Comparison of ENCODE assay signal across 38 cellular contexts in the genomic region with DNA sequence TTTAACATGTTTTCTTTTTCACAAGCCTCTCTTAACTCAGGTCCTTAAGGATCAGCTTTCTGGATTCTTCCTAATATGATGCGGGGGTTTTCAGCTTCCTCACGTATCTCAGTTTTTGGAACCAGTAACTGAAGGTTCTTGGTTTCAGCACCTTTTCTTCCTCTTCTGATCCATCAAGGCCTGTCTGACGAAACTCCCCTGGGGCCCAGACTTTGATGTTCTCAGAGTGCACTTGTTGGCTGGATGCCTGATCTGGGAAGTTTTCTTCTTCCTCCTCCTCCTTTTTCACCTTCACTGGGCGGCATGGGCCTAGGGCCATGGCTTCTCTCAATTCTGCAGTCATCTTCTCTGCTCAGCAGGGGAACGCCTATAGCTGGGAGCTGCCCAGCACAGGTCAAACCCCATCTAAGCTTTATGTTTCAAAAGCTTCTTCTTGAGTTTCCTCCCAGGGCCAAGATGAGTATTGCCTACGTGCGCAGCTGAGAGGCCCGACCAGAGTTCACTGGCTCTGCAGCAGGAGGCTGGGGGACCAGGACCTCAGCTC. TPM values are rescaled to one million over a fixed set of nuclear protein-coding genes. Genes with fewer than 3 reads are reported as not detected.
"Had no signal": no experiment of that assay in that cellular context is flagged by ENCODE, and none has a peak within 500 bp of the region (broad histone marks: within the 10 kb centered on the region; RNA-seq: fewer than 3 reads in every experiment).

No MANE protein-coding gene starts in this region.

- ATAC-seq: activated CD4-positive, alpha-beta T cell treated with anti-CD3 and anti-CD28 coated beads for 36 hours; activated CD4-positive, CD25-positive, alpha-beta regulatory T cell treated with anti-CD3 and anti-CD28 coated beads, Interleukin-2, amount 50 U/mL, for 24 hours; activated CD8-positive, alpha-beta T cell treated with anti-CD3 and anti-CD28 coated beads, Interleukin-2, amount 10 ng/mL, durations not matched to agents 7 days and 5 days; activated naive CD4-positive, alpha-beta T cell treated with anti-CD3 and anti-CD28 coated beads, Interleukin-2, amount 50 U/mL, for 72 hours; activated T-cell treated with anti-CD3 and anti-CD28 coated beads, Interleukin-2, amount 50 U/mL, for 4 hours; PC-3; WTC11 had no signal

- H3K9me3 Mint-ChIP-seq: activated CD4-positive, alpha-beta T cell treated with anti-CD3 and anti-CD28 coated beads, Interleukin-2, amount 10 ng/mL, durations not matched to agents 7 days and 5 days; activated naive CD4-positive, alpha-beta T cell treated with anti-CD3 and anti-CD28 coated beads for 36 hours; activated naive CD4-positive, alpha-beta T cell treated with anti-CD3 and anti-CD28 coated beads, Interleukin-2, amount 50 U/mL, for 72 hours; activated T-cell treated with anti-CD3 and anti-CD28 coated beads, Interleukin-2, amount 50 U/mL, for 4 hours; activated T-helper 1 cell treated with anti-CD3 and anti-CD28 coated beads, Interleukin-12 subunit alpha, Interleukin-12 subunit beta, Interleukin-2, Interleukin-4 antibody, amounts not matched to agents 30 ng/mL and 10 ng/mL and 1 ng/mL, durations not matched to agents 14 hours and 24 hours and 36 hours; brain; central memory CD8-positive, alpha-beta T cell; T-helper 1 cell treated with Interleukin-12 subunit alpha and Interleukin-12 subunit beta and Interleukin-4 antibody, amounts not matched to agents 30 μg/mL and 1 μg/mL, for 36 hours; T-helper 2 cell treated with Interferon-gamma antibody and Interleukin-4, amounts not matched to agents 5 μg/mL and 100 μg/mL, for 36 hours had no signal

- H3K27me3 ChIP-seq: adrenal gland, cardiac muscle cell, MG63, Peyer's patch, SJSA1 had no signal

- H3K4me2 ChIP-seq: SK-N-SH had no signal

- FAIRE-seq: TTC549 had no signal

- H3K27ac ChIP-seq: adrenal gland, cardiac muscle cell, Peyer's patch, SJSA1 had no signal

- H3K27ac Mint-ChIP-seq: activated CD4-positive, alpha-beta T cell treated with anti-CD3 and anti-CD28 coated beads for 36 hours; activated CD4-positive, alpha-beta T cell treated with anti-CD3 and anti-CD28 coated beads, Interleukin-2, amount 10 ng/mL, durations not matched to agents 7 days and 5 days; activated CD8-positive, alpha-beta T cell treated with anti-CD3 and anti-CD28 coated beads, Interleukin-2, amount 10 ng/mL, durations not matched to agents 7 days and 5 days; activated naive CD4-positive, alpha-beta T cell treated with anti-CD3 and anti-CD28 coated beads for 36 hours; activated naive CD4-positive, alpha-beta T cell treated with anti-CD3 and anti-CD28 coated beads, Interleukin-2, amount 50 U/mL, for 72 hours; activated T-helper 1 cell treated with anti-CD3 and anti-CD28 coated beads, Interleukin-12 subunit alpha, Interleukin-12 subunit beta, Interleukin-2, Interleukin-4 antibody, amounts not matched to agents 30 ng/mL and 10 ng/mL and 1 ng/mL, durations not matched to agents 14 hours and 24 hours and 36 hours; brain; T-helper 1 cell treated with Interleukin-12 subunit alpha and Interleukin-12 subunit beta and Interleukin-4 antibody, amounts not matched to agents 30 μg/mL and 1 μg/mL, for 36 hours; T-helper 2 cell treated with Interferon-gamma antibody and Interleukin-4, amounts not matched to agents 5 μg/mL and 100 μg/mL, for 36 hours; WTC11 had no signal

- DNase-seq: activated CD4-positive, alpha-beta T cell treated with anti-CD3 and anti-CD28 coated beads for 36 hours; activated CD4-positive, alpha-beta T cell treated with anti-CD3 and anti-CD28 coated beads, Interleukin-2, amount 10 ng/mL, durations not matched to agents 7 days and 5 days; activated CD4-positive, alpha-beta T cell treated with anti-CD3 and anti-CD28 coated beads, Interleukin-2, amount 50 U/mL, for 48 hours; activated CD8-positive, alpha-beta memory T cell treated with anti-CD3 and anti-CD28 coated beads, Interleukin-2, amount 50 U/mL, for 4 hours; activated CD8-positive, alpha-beta T cell treated with anti-CD3 and anti-CD28 coated beads, Interleukin-2, amount 10 ng/mL, durations not matched to agents 7 days and 5 days; activated gamma-delta T cell treated with Interleukin-2 at 50 U/mL for 16 hours; activated naive CD4-positive, alpha-beta T cell treated with anti-CD3 and anti-CD28 coated beads for 36 hours; activated T-cell treated with anti-CD3 and anti-CD28 coated beads for 4 hours; activated T-cell treated with anti-CD3 and anti-CD28 coated beads, Interleukin-2, amount 50 U/mL, for 4 hours; adrenal gland; Karpas-422; MG63; NCI-H1048; NCI-H1105 treated with DMSO at 0.1 percent for 48 hours; NCI-H1436; NCI-H1694; NCI-H1930; NCI-H2081 treated with DMSO at 0.1 percent for 48 hours; NCI-H226; NCI-H446 treated with DMSO at 0.1 percent for 48 hours; NCI-H524 treated with DMSO at 0.1 percent for 48 hours; NK-92 treated with Interleukin-12 subunit alpha and Interleukin-12 subunit beta, amount 100 ng/mL, for 24 hours; PC-3; Peyer's patch; RPMI8226; SHP77 treated with DMSO at 0.1 percent for 48 hours; SK-N-SH had no signal

- H3K4me1 ChIP-seq: adrenal gland, Peyer's patch, SJSA1 had no signal

- H3K27me3 Mint-ChIP-seq: activated CD4-positive, alpha-beta T cell treated with anti-CD3 and anti-CD28 coated beads, Interleukin-2, amount 10 ng/mL, durations not matched to agents 7 days and 5 days; central memory CD8-positive, alpha-beta T cell had no signal

- H3K9me3 ChIP-seq: adrenal gland, MG63, Peyer's patch, SJSA1, SK-N-SH had no signal

- H3K4me3 Mint-ChIP-seq: activated CD4-positive, alpha-beta T cell treated with anti-CD3 and anti-CD28 coated beads for 36 hours; activated CD4-positive, alpha-beta T cell treated with anti-CD3 and anti-CD28 coated beads, Interleukin-2, amount 10 ng/mL, durations not matched to agents 7 days and 5 days; activated CD8-positive, alpha-beta T cell treated with anti-CD3 and anti-CD28 coated beads, Interleukin-2, amount 10 ng/mL, durations not matched to agents 7 days and 5 days; activated naive CD4-positive, alpha-beta T cell treated with anti-CD3 and anti-CD28 coated beads for 36 hours; activated T-cell treated with anti-CD3 and anti-CD28 coated beads, Interleukin-2, amount 50 U/mL, for 4 hours; activated T-helper 1 cell treated with anti-CD3 and anti-CD28 coated beads, Interleukin-12 subunit alpha, Interleukin-12 subunit beta, Interleukin-2, Interleukin-4 antibody, amounts not matched to agents 30 ng/mL and 10 ng/mL and 1 ng/mL, durations not matched to agents 14 hours and 24 hours and 36 hours; brain; central memory CD8-positive, alpha-beta T cell; T-helper 1 cell treated with Interleukin-12 subunit alpha and Interleukin-12 subunit beta and Interleukin-4 antibody, amounts not matched to agents 30 μg/mL and 1 μg/mL, for 36 hours; T-helper 2 cell treated with Interferon-gamma antibody and Interleukin-4, amounts not matched to agents 5 μg/mL and 100 μg/mL, for 36 hours; WTC11 had no signal

- H3K4me3 ChIP-seq: adrenal gland, cardiac muscle cell, MG63, Peyer's patch, SJSA1 had no signal

- H3K36me3 ChIP-seq: adrenal gland, cardiac muscle cell, MG63, Peyer's patch, SJSA1 had no signal

- H3K36me3 Mint-ChIP-seq: activated naive CD4-positive, alpha-beta T cell treated with anti-CD3 and anti-CD28 coated beads, Interleukin-2, amount 50 U/mL, for 72 hours; brain; WTC11 had no signal

- H3K9ac ChIP-seq: SK-N-SH had no signal

- H3K4me1 Mint-ChIP-seq: activated CD4-positive, alpha-beta T cell treated with anti-CD3 and anti-CD28 coated beads for 36 hours; activated CD4-positive, alpha-beta T cell treated with anti-CD3 and anti-CD28 coated beads, Interleukin-2, amount 10 ng/mL, durations not matched to agents 7 days and 5 days; brain; central memory CD8-positive, alpha-beta T cell; WTC11 had no signal

RNA-seq across cellular contexts. Expression of gene GHR, which starts 44.8 kb away (rescaled TPM):
- total RNA-seq: activated CD4-positive, alpha-beta T cell treated with anti-CD3 and anti-CD28 coated beads for 36 hours; activated CD4-positive, alpha-beta T cell treated with anti-CD3 and anti-CD28 coated beads, Interleukin-2, amount 10 ng/mL, durations not matched to agents 7 days and 5 days; activated CD8-positive, alpha-beta T cell treated with anti-CD3 and anti-CD28 coated beads, Interleukin-2, amount 10 ng/mL, durations not matched to agents 7 days and 5 days; activated naive CD4-positive, alpha-beta T cell treated with anti-CD3 and anti-CD28 coated beads for 36 hours; activated naive CD4-positive, alpha-beta T cell treated with anti-CD3 and anti-CD28 coated beads, Interleukin-2, amount 50 U/mL, for 72 hours; activated T-helper 1 cell treated with anti-CD3 and anti-CD28 coated beads, Interleukin-12 subunit alpha, Interleukin-12 subunit beta, Interleukin-2, Interleukin-4 antibody, amounts not matched to agents 30 ng/mL and 10 ng/mL and 1 ng/mL, durations not matched to agents 14 hours and 24 hours and 36 hours had no signal
